In the genomic region with DNA sequence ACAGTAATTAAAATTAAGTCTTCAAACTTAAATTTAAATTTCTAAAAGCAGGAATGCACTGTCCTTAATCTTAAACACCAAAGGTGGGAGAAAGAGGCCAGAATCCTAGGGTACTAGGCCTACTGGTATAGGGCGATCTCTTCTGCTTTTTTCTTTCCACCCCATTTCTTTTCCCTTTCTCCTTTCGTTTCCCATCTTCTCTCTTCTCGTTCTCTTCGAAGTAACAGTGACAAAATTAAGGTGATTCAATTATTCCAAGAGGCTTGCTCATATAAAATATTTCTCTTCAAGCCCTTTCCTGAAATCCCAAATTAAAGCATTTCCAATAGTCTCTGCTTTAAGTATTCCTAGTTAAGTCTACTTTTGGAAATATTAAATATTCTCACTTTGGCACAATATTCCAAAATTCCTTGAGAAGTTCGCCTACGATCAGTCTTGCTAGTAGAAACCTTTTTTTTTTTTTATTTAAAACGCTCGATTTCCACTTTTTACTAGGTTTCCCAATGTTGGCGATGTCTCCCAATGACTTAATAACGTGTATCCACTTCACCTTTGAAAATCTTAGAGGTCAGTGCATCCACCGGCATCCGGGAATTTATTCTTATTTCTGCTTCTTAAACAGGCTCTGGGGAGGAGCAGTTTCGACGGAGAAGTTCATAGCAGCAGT, we compare ENCODE assay signal across 8 cellular contexts. TPM values are rescaled to one million over a fixed set of nuclear protein-coding genes. Genes with fewer than 3 reads are reported as not detected.
A peak's percentile ranks its signal among the peaks of the same experiment; 100 is the strongest.
DNase-seq lines count a peak whose midpoint lies in the region; ATAC-seq and TF ChIP-seq lines count a peak whose summit lies in the region.

No MANE protein-coding gene starts in this region.

- H3K4me1 ChIP-seq in PC-9 (replicated peaks; ENCODE audit: insufficient read depth): peaks cover 18% of the 10 kb centered on the region

- TSS peak; percentile 76 for BruUV-seq in PC-9 (replicated peaks; lab: Mats Ljungman, UMichigan)

- no peak for DNase-seq in GM06990 (ENCODE audit: extremely low read depth, insufficient read length)
- no peak for DNase-seq in PC-9
- peak in 1 of 2 experiments; percentile 60 for DNase-seq in erythroblast (lab: John Stamatoyannopoulos, UW)
- DNase-seq in progenitor cell of endocrine pancreas (ENCODE audit: low spot score, unreplicated experiment): no peak
- DNase-seq in CD1c-positive myeloid dendritic cell (ENCODE audit: extremely low spot score): no peak
- no peak for DNase-seq in DMS79 treated with DMSO at 0.1 percent for 48 hours (lab: John Stamatoyannopoulos, UW)
- DNase-seq in DMS114 treated with DMSO at 0.1 percent for 48 hours (lab: John Stamatoyannopoulos, UW; ENCODE audit: unreplicated experiment): no peak

- H3K79me2 ChIP-seq in PC-9 (ENCODE audit: low read depth): peaks cover 35% of the 10 kb centered on the region

- H3K27me3 Mint-ChIP-seq in progenitor cell of endocrine pancreas: no peaks in the 10 kb centered on the region

- H3K9me2 ChIP-seq in PC-9 (ENCODE audit: insufficient read depth): no peaks in the 10 kb centered on the region

- no peaks in the 10 kb centered on the region for H3K9me3 Mint-ChIP-seq in progenitor cell of endocrine pancreas (ENCODE audit: low read depth)

- H3K4me3 ChIP-seq in GM06990 (replicated peaks; ENCODE audit: low read depth, low read length) (peak overlapping the region; percentile 63), PC-9 (peak overlapping the region; percentile 58; the same call in 1 of the 2 replicates)

- peak overlapping the region; percentile 74 for H2AFZ ChIP-seq in PC-9

- intact Hi-C loops in PC-9 (cut with micrococcal nuclease; ENCODE audit: unreplicated experiment): loop anchor here (2.0 to 5.0 kb wide), 3 partner anchors 191 to 244 kb away; partner anchors contain the start of gene TM9SF3

- H3K9me3 ChIP-seq in PC-9 (ENCODE audit: insufficient read depth, low read depth): no peaks in the 10 kb centered on the region

- ATAC-seq in GM18511 (IDR thresholded peaks at IDR 0.05; ENCODE audit: unreplicated experiment): no peak

- H3F3A ChIP-seq in PC-9 (ENCODE audit: insufficient read depth, low read depth): peaks cover 15% of the 10 kb centered on the region

- H3K36me3 ChIP-seq in GM06990 (ENCODE audit: control insufficient read depth, insufficient read depth, low read length) (no peaks in the 10 kb centered on the region), PC-9 (ENCODE audit: low read depth) (no peaks in the 10 kb centered on the region)

- H3K4me3 Mint-ChIP-seq in progenitor cell of endocrine pancreas (ENCODE audit: low read depth): peak overlapping the region; percentile 87

- H4K20me1 ChIP-seq in PC-9 (ENCODE audit: insufficient read depth): no peaks in the 10 kb centered on the region; the same call in 1 of the 2 replicates

- POLR2A ChIA-PET in PC-9 (lab: Charles Lee; ENCODE audit: unreplicated experiment): no interaction called here

- H3K27me3 ChIP-seq in GM06990 (replicated peaks; ENCODE audit: control insufficient read depth, insufficient read depth, low read length) (no peaks in the 10 kb centered on the region), PC-9 (ENCODE audit: insufficient read depth, low read depth) (no peaks in the 10 kb centered on the region)

- peak; percentile 73 for TF ChIP-seq POLR2A in erythroblast (IDR thresholded peaks at IDR 0.05; ENCODE audit: low read length)

- H3K4me1 Mint-ChIP-seq in progenitor cell of endocrine pancreas (ENCODE audit: low read depth): peaks cover 20% of the 10 kb centered on the region

- TF ChIP-seq CTCF in GM06990 (IDR thresholded peaks at IDR 0.05; ENCODE audit: insufficient read depth, low read length, poor library complexity, severe bottlenecking): no peak
- no peak for TF ChIP-seq CTCF in PC-9 (conservative IDR thresholded peaks at IDR 0.05)
- TF ChIP-seq CTCF in progenitor cell of endocrine pancreas (IDR thresholded peaks at IDR 0.05; ENCODE audit: unreplicated experiment): no peak

- H3K27ac ChIP-seq in PC-9: peak overlapping the region; percentile 87

- CTCF ChIA-PET in PC-9 (lab: Charles Lee): no interaction called here

- no peaks in the 10 kb centered on the region for H3K36me3 Mint-ChIP-seq in progenitor cell of endocrine pancreas (ENCODE audit: insufficient read depth)

- peak overlapping the region; percentile 98 for H3K27ac Mint-ChIP-seq in progenitor cell of endocrine pancreas

- H3K4me2 ChIP-seq in PC-9: peak overlapping the region; percentile 76

RNA-seq across cellular contexts. Expression of gene LCOR, which starts 0.8 kb away (rescaled TPM):
- total RNA-seq in PC-9 (2021) (28.1 and 36.4 TPM in 2 replicates), progenitor cell of endocrine pancreas (81.5 and 88.6 TPM in 2 replicates)
